1 cellular context compared by ENCODE assay signal in the genomic region with DNA sequence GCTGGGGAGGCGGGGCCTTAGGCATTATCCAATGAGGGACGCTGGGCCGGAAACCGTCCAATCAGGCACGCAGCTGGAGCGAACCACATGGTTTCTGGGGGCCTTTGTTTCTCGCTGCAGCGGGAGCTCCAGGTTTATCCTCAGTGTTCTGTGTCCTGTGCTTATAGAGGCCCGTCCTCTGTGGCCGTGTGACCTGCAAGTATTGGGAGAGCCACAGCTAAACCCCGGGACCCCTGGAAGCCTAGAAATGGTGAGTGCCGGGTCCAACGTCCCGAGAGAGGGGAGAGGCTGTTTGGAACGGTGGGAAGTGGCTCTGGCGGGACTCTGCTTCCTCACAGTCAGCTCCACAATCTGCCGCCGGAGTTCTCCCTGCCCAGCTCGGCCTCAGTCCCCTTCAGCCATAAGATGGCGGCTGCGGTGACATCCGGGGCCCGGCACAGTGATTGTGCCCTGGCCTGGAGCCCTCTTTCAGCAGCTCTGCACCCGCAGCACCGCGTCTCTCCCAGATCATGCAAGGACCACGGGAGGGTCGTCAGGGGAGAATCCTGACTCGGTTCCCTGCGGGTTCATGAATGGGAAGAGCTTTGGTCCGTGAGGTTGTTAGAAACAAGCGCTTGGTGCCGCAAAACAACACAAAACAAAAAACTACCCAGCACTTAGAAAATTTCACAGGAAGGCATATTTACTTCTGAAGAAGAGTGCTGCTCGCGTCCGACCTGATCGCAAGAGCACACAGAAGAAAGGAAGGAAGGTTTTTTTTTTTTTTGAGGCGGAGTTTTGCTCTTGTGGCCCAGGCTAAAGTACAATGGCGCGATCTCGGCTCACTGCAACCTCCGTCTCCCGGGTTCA.
TF ChIP-seq lines count a peak whose summit lies in the region.

A gene (plus strand): TSS at position 133 of the 849 bp plus-strand sequence. CDS start 115 bp downstream, at position 248.

TF ChIP-seq in HepG2, 621 proteins besides CTCF, POLR2A, EP300 and RAD21 (continued from another document and continues in another):
- TF ChIP-seq, protein P1, sequence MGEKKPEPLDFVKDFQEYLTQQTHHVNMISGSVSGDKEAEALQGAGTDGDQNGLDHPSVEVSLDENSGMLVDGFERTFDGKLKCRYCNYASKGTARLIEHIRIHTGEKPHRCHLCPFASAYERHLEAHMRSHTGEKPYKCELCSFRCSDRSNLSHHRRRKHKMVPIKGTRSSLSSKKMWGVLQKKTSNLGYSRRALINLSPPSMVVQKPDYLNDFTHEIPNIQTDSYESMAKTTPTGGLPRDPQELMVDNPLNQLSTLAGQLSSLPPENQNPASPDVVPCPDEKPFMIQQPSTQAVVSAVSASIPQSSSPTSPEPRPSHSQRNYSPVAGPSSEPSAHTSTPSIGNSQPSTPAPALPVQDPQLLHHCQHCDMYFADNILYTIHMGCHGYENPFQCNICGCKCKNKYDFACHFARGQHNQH (CRISPR knock-in tag; IDR thresholded peaks at IDR 0.05) = peak; percentile 30; the same call in 1 of the 2 replicates
- TF ChIP-seq SOX6 (IDR thresholded peaks at IDR 0.05) (no peak), SOX6 (CRISPR knock-in tag; IDR thresholded peaks at IDR 0.05) (peak; percentile 39; the same call in 1 of the 2 replicates), TCF7 (IDR thresholded peaks at IDR 0.05; ENCODE audit: low read depth) (no peak), GABPB1 (CRISPR knock-in tag; IDR thresholded peaks at IDR 0.05) (peak; percentile 63; the same call in 1 of the 2 replicates), HNRNPLL (IDR thresholded peaks at IDR 0.05; ENCODE audit: low read depth, low read length, poor library complexity, severe bottlenecking) (no peak), KAT8 (CRISPR knock-in tag; IDR thresholded peaks at IDR 0.05) (0 out of 2 replicates have a peak, but pooled peaks have one; percentile 53), ZNF780A (CRISPR knock-in tag; IDR thresholded peaks at IDR 0.05) (0 out of 2 replicates have a peak, but pooled peaks have one; percentile 65), ZNF703 (CRISPR knock-in tag; IDR thresholded peaks at IDR 0.05; ENCODE audit: borderline replicate concordance) (no peak), ZBTB38 (CRISPR knock-in tag; IDR thresholded peaks at IDR 0.05) (peak; percentile 55; the same call in 1 of the 2 replicates), FLYWCH1 (CRISPR knock-in tag; IDR thresholded peaks at IDR 0.05) (no peak), SP5 (CRISPR knock-in tag; IDR thresholded peaks at IDR 0.05; ENCODE audit: borderline replicate concordance, low read depth) (no peak), ETV5 (CRISPR knock-in tag; IDR thresholded peaks at IDR 0.05; ENCODE audit: borderline replicate concordance) (peak; percentile 20; the same call in 1 of the 2 replicates), ZNF891 (CRISPR knock-in tag; IDR thresholded peaks at IDR 0.05) (peak; percentile 57; the same call in 1 of the 2 replicates), IRF2 (CRISPR knock-in tag; IDR thresholded peaks at IDR 0.05) (0 out of 2 replicates have a peak, but pooled peaks have one; percentile 27)
- TF ChIP-seq, protein P2, sequence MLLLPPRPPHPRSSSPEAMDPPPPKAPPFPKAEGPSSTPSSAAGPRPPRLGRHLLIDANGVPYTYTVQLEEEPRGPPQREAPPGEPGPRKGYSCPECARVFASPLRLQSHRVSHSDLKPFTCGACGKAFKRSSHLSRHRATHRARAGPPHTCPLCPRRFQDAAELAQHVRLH (CRISPR knock-in tag; IDR thresholded peaks at IDR 0.05; ENCODE audit: borderline replicate concordance, low read depth) = no peak; the same call in 1 of the 2 replicates
- TF ChIP-seq, protein P3, sequence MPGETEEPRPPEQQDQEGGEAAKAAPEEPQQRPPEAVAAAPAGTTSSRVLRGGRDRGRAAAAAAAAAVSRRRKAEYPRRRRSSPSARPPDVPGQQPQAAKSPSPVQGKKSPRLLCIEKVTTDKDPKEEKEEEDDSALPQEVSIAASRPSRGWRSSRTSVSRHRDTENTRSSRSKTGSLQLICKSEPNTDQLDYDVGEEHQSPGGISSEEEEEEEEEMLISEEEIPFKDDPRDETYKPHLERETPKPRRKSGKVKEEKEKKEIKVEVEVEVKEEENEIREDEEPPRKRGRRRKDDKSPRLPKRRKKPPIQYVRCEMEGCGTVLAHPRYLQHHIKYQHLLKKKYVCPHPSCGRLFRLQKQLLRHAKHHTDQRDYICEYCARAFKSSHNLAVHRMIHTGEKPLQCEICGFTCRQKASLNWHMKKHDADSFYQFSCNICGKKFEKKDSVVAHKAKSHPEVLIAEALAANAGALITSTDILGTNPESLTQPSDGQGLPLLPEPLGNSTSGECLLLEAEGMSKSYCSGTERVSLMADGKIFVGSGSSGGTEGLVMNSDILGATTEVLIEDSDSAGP (CRISPR knock-in tag; IDR thresholded peaks at IDR 0.05; ENCODE audit: borderline replicate concordance) = peak; percentile 51; the same call in 1 of the 2 replicates
- TF ChIP-seq, protein P4, sequence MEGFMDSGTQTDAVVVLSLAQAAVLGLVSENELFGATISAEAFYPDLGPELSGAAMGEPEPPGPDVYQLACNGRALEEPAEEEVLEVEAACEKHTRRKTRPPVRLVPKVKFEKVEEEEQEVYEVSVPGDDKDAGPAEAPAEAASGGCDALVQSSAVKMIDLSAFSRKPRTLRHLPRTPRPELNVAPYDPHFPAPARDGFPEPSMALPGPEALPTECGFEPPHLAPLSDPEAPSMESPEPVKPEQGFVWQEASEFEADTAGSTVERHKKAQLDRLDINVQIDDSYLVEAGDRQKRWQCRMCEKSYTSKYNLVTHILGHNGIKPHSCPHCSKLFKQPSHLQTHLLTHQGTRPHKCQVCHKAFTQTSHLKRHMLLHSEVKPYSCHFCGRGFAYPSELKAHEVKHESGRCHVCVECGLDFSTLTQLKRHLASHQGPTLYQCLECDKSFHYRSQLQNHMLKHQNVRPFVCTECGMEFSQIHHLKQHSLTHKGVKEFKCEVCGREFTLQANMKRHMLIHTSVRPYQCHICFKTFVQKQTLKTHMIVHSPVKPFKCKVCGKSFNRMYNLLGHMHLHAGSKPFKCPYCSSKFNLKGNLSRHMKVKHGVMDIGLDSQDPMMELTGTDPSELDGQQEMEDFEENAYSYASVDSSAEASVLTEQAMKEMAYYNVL (CRISPR knock-in tag; IDR thresholded peaks at IDR 0.05; ENCODE audit: borderline replicate concordance) = 0 out of 2 replicates have a peak, but pooled peaks have one; percentile 38
- TF ChIP-seq, protein P5, sequence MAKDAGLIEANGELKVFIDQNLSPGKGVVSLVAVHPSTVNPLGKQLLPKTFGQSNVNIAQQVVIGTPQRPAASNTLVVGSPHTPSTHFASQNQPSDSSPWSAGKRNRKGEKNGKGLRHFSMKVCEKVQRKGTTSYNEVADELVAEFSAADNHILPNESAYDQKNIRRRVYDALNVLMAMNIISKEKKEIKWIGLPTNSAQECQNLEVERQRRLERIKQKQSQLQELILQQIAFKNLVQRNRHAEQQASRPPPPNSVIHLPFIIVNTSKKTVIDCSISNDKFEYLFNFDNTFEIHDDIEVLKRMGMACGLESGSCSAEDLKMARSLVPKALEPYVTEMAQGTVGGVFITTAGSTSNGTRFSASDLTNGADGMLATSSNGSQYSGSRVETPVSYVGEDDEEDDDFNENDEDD (CRISPR knock-in tag; IDR thresholded peaks at IDR 0.05; ENCODE audit: borderline replicate concordance) = peak; percentile 38; the same call in 1 of the 2 replicates
- TF ChIP-seq, protein P6, sequence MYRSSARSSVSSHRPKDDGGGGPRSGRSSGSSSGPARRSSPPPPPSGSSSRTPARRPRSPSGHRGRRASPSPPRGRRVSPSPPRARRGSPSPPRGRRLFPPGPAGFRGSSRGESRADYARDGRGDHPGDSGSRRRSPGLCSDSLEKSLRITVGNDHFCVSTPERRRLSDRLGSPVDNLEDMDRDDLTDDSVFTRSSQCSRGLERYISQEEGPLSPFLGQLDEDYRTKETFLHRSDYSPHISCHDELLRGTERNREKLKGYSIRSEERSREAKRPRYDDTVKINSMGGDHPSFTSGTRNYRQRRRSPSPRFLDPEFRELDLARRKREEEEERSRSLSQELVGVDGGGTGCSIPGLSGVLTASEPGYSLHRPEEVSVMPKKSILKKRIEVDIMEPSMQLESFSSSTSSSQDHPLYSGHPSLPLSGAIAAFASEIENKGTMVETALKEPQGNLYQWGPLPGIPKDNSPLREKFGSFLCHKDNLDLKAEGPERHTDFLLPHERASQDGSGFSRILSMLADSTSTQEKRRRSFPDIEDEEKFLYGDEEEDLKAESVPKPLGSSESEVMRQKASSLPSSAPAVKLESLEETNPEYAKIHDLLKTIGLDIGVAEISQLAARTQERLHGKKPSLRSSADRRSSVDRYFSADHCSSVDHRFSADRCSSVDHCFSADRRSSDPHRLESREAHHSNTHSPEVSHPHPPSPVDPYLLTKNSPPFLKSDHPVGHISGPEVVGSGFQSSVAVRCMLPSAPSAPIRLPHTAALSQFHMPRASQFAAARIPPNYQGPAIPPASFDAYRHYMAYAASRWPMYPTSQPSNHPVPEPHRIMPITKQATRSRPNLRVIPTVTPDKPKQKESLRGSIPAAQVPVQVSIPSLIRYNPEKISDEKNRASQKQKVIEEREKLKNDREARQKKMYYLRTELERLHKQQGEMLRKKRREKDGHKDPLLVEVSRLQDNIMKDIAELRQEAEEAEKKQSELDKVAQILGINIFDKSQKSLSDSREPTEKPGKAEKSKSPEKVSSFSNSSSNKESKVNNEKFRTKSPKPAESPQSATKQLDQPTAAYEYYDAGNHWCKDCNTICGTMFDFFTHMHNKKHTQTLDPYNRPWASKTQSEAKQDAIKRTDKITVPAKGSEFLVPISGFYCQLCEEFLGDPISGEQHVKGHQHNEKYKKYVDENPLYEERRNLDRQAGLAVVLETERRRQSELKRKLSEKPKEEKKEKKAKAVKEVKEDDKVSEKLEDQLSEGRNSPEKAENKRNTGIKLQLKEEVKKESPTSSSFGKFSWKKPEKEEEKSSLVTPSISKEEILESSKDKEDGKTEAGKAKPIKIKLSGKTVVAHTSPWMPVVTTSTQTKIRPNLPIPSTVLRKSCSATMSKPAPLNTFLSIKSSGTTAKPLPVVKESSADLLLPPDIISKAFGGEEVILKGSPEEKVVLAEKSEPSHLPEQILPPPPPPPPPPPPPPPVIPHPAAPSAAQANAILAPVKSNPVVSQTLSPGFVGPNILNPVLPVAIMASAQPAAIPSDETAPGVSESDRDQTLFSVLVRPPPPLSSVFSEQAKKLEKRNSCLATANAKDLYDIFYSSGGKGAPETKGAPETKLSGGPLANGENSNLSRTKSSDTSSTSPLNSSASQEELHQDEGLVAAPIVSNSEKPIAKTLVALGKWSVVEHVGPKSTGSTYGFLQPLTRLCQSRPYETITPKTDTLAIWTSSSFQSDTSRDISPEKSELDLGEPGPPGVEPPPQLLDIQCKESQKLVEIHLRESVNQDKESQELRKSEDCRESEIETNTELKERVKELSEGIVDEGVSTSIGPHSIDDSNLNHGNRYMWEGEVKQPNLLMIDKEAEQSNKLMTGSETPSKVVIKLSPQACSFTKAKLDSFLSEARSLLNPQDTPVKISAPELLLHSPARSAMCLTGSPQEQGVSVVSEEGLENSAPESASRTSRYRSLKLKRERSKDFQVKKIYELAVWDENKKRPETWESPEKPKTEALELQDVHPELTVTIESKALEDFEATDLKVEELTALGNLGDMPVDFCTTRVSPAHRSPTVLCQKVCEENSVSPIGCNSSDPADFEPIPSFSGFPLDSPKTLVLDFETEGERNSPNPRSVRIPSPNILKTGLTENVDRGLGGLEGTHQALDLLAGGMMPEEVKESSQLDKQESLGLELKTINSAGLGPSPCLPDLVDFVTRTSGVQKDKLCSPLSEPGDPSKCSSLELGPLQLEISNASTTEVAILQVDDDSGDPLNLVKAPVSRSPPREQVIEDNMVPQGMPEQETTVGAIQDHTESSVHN (CRISPR knock-in tag; IDR thresholded peaks at IDR 0.05) = peak; percentile 65; the same call in 1 of the 2 replicates
- TF ChIP-seq, protein P7, sequence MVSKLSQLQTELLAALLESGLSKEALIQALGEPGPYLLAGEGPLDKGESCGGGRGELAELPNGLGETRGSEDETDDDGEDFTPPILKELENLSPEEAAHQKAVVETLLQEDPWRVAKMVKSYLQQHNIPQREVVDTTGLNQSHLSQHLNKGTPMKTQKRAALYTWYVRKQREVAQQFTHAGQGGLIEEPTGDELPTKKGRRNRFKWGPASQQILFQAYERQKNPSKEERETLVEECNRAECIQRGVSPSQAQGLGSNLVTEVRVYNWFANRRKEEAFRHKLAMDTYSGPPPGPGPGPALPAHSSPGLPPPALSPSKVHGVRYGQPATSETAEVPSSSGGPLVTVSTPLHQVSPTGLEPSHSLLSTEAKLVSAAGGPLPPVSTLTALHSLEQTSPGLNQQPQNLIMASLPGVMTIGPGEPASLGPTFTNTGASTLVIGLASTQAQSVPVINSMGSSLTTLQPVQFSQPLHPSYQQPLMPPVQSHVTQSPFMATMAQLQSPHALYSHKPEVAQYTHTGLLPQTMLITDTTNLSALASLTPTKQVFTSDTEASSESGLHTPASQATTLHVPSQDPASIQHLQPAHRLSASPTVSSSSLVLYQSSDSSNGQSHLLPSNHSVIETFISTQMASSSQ (IDR thresholded peaks at IDR 0.05; ENCODE audit: low read depth) = no peak
- TF ChIP-seq, protein P7 (CRISPR knock-in tag; IDR thresholded peaks at IDR 0.05; ENCODE audit: borderline replicate concordance) = no peak; the same call in 1 of the 2 replicates
- TF ChIP-seq, protein P8, sequence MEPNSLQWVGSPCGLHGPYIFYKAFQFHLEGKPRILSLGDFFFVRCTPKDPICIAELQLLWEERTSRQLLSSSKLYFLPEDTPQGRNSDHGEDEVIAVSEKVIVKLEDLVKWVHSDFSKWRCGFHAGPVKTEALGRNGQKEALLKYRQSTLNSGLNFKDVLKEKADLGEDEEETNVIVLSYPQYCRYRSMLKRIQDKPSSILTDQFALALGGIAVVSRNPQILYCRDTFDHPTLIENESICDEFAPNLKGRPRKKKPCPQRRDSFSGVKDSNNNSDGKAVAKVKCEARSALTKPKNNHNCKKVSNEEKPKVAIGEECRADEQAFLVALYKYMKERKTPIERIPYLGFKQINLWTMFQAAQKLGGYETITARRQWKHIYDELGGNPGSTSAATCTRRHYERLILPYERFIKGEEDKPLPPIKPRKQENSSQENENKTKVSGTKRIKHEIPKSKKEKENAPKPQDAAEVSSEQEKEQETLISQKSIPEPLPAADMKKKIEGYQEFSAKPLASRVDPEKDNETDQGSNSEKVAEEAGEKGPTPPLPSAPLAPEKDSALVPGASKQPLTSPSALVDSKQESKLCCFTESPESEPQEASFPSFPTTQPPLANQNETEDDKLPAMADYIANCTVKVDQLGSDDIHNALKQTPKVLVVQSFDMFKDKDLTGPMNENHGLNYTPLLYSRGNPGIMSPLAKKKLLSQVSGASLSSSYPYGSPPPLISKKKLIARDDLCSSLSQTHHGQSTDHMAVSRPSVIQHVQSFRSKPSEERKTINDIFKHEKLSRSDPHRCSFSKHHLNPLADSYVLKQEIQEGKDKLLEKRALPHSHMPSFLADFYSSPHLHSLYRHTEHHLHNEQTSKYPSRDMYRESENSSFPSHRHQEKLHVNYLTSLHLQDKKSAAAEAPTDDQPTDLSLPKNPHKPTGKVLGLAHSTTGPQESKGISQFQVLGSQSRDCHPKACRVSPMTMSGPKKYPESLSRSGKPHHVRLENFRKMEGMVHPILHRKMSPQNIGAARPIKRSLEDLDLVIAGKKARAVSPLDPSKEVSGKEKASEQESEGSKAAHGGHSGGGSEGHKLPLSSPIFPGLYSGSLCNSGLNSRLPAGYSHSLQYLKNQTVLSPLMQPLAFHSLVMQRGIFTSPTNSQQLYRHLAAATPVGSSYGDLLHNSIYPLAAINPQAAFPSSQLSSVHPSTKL (CRISPR knock-in tag; IDR thresholded peaks at IDR 0.05) = 0 out of 2 replicates have a peak, but pooled peaks have one; percentile 9
